Comparison of ENCODE assay signal across 10 cellular contexts in genomic region chr2:126885701-126886121, GRCh38. TPM values are rescaled to one million over a fixed set of nuclear protein-coding genes. Genes with fewer than 3 reads are reported as not detected.
DNase-seq lines count a peak whose midpoint lies in the region; ATAC-seq and TF ChIP-seq lines count a peak whose summit lies in the region.
"Had no signal": no experiment of that assay in that cellular context is flagged by ENCODE, and none has a peak within 500 bp of the region (broad histone marks: within the 10 kb centered on the region; RNA-seq: fewer than 3 reads in every experiment).

No MANE protein-coding gene starts in this region.

- no peak for ATAC-seq in HG03159 (IDR thresholded peaks at IDR 0.05; ENCODE audit: unreplicated experiment)
- ATAC-seq in GM19035 (IDR thresholded peaks at IDR 0.05; ENCODE audit: unreplicated experiment), result no peak

- H3K27me3 ChIP-seq in kidney epithelial cell (ENCODE audit: control insufficient read depth, insufficient read depth, low read length) (no peaks in the 10 kb centered on the region), skeletal muscle satellite cell (ENCODE audit: control insufficient read depth, insufficient read depth, low read length) (peaks cover 15% of the 10 kb centered on the region)

- DNase-seq in GM03348 (ENCODE audit: low spot score) (peak; percentile 31), cardiac fibroblast (ENCODE audit: low read depth in 2 of 2) (peak; percentile 5 to 25), kidney epithelial cell (ENCODE audit: low read depth) (no peak), HEK293T (ENCODE audit: extremely low spot score) (no peak), inferior parietal cortex (ENCODE audit: extremely low spot score) (no peak)
- DNase-seq: DMS79 treated with DMSO at 0.1 percent for 48 hours, NCI-H1417 treated with DMSO at 0.1 percent for 48 hours had no signal

- no peak for TF ChIP-seq CTCF in cardiac fibroblast (IDR thresholded peaks at IDR 0.05; ENCODE audit: low read depth, low read length)
- no peak for TF ChIP-seq CTCF in kidney epithelial cell (IDR thresholded peaks at IDR 0.05; ENCODE audit: insufficient read depth, low read length, poor library complexity, severe bottlenecking)

- H3K4me2 ChIP-seq in skeletal muscle satellite cell (ENCODE audit: low read length), result peak overlapping the region; percentile 82

- no peak overlapping the region for H3K4me3 ChIP-seq in cardiac fibroblast (replicated peaks in 1 of 2; ENCODE audit: low read depth in 2 of 2, low read length in 2 of 2)
- peak overlapping the region; percentile 3 for H3K4me3 ChIP-seq in kidney epithelial cell (ENCODE audit: low read depth, low read length)
- H3K4me3 ChIP-seq in skeletal muscle satellite cell (ENCODE audit: low read length), result peak overlapping the region; percentile 42

- no peak overlapping the region for H3K9ac ChIP-seq in skeletal muscle satellite cell (ENCODE audit: low read depth, low read length)

- POLR2A ChIA-PET in HEK293T (lab: Yijun Ruan, JAX), result no interaction called here

- no peaks in the 10 kb centered on the region for H3K4me1 ChIP-seq in skeletal muscle satellite cell (ENCODE audit: control insufficient read depth, insufficient read depth, low read length)

- CTCF ChIA-PET in HEK293T (lab: Yijun Ruan, JAX), result interaction anchor here (0.6 to 1.5 kb wide), 6 partner anchors 9 to 38 kb away, joined by 3 to 6 read pairs (median 4); no protein-coding TSS in a partner anchor

- H3K9me3 ChIP-seq in skeletal muscle satellite cell (replicated peaks; ENCODE audit: low read length), result no peaks in the 10 kb centered on the region

- no peaks in the 10 kb centered on the region for H3K36me3 ChIP-seq in kidney epithelial cell (ENCODE audit: control insufficient read depth, insufficient read depth, low read length)
- H3K36me3 ChIP-seq in skeletal muscle satellite cell (ENCODE audit: insufficient read depth, low read length), result no peaks in the 10 kb centered on the region

TF ChIP-seq in HEK293T, 16 proteins besides CTCF, POLR2A, EP300 and RAD21:
- TF ChIP-seq L3MBTL2 (conservative IDR thresholded peaks at IDR 0.05), result no peak
- TF ChIP-seq CTBP1 (IDR thresholded peaks at IDR 0.05; ENCODE audit: borderline replicate concordance), result no peak
- no peak for TF ChIP-seq FOXK2 (IDR thresholded peaks at IDR 0.05)
- no peak for TF ChIP-seq SP1 (IDR thresholded peaks at IDR 0.05)
- no peak for TF ChIP-seq TARDBP (IDR thresholded peaks at IDR 0.05)
- TF ChIP-seq ELF4 (IDR thresholded peaks at IDR 0.05), result no peak
- TF ChIP-seq LEF1 (IDR thresholded peaks at IDR 0.05; ENCODE audit: borderline replicate concordance), result no peak

RNA-seq across cellular contexts. Expression of gene TEX51, which starts 13.0 kb away (rescaled TPM):
- not detected in 2 replicates for total RNA-seq in kidney epithelial cell
- total RNA-seq in skeletal muscle satellite cell (2012; rRNA removed), result not detected in 2 replicates

Comparison
In these comparisons a context has a peak if more than half of its experiments do, and no peak if none do; other contexts are left out.
1. DNase-seq: peak in GM03348 (single experiment) and cardiac fibroblast (2 of 2); none in kidney epithelial cell (single experiment), HEK293T (single experiment) and inferior parietal cortex (single experiment).
2. H3K4me3 ChIP-seq: peak in kidney epithelial cell (single experiment) and skeletal muscle satellite cell (single experiment); none in cardiac fibroblast (0 of 2).